In the genomic region with DNA sequence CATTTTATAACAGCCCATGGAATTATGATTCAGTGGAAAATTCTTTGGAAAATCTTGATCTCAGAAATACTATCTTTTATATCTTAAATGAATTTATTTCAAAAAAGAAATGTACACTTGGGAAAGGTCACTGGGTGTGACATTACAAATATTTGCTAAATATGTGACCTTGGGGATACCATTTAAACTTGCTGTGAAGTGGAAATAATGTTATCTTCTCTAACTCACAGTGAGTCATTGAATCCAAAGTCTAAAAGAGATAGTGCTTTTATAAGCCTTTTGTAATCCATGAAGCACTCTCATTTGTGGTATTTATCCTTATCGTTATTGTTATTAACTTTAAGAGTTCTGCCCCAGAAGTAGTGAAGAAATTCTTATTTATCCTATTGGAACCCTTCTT, we compare ENCODE assay signal across 28 cellular contexts.
"Had no signal": no experiment of that assay in that cellular context is flagged by ENCODE, and none has a peak within 500 bp of the region (broad histone marks: within the 10 kb centered on the region; RNA-seq: fewer than 3 reads in every experiment).

No MANE protein-coding gene starts in this region.

- H3K36me3 ChIP-seq: breast epithelium, Peyer's patch, SJSA1, WERI-Rb-1 had no signal

- DNase-seq: activated CD4-positive, alpha-beta T cell treated with anti-CD3 and anti-CD28 coated beads for 1 hour; activated CD4-positive, alpha-beta T cell treated with anti-CD3 and anti-CD28 coated beads for 48 hours; activated CD4-positive, CD25-positive, alpha-beta regulatory T cell; activated CD8-positive, alpha-beta T cell treated with anti-CD3 and anti-CD28 coated beads for 36 hours; activated effector memory CD4-positive, alpha-beta T cell treated with anti-CD3 and anti-CD28 coated beads, Interleukin-2, amount 50 U/mL, for 16 hours; activated naive CD4-positive, alpha-beta T cell; activated naive CD4-positive, alpha-beta T cell treated with anti-CD3 and anti-CD28 coated beads, Interleukin-2, amount 50 U/mL, for 16 hours; activated naive CD8-positive, alpha-beta T cell treated with anti-CD3 and anti-CD28 coated beads for 36 hours; activated T-cell treated with anti-CD3 and anti-CD28 coated beads, Interleukin-2, amount 50 U/mL, for 1 hour; activated T-cell treated with anti-CD3 and anti-CD28 coated beads, Interleukin-2, amount 50 U/mL, for 72 hours; body of pancreas; NCI-H1105; NCI-H1417 treated with DMSO at 0.1 percent for 48 hours; NCI-H1694 treated with DMSO at 0.1 percent for 48 hours; NCI-H2029; NCI-H510A; NCI-H526; NCI-H748 treated with DMSO at 0.1 percent for 48 hours; NK-92 treated with Interleukin-12 subunit alpha and Interleukin-12 subunit beta, amount 100 ng/mL, for 24 hours; PC-3; Peyer's patch; RPMI8226; SHP77 treated with DMSO at 0.1 percent for 48 hours; T1000; WERI-Rb-1 had no signal

- H3K4me1 ChIP-seq: breast epithelium, Peyer's patch had no signal

- H3K27me3 ChIP-seq: body of pancreas, breast epithelium, Peyer's patch, SJSA1 had no signal

- ATAC-seq: activated CD8-positive, alpha-beta T cell treated with anti-CD3 and anti-CD28 coated beads for 36 hours; activated T-cell treated with anti-CD3 and anti-CD28 coated beads, Interleukin-2, amount 50 U/mL, for 72 hours; activated T-helper 17 cell treated with anti-CD3 and anti-CD28 coated beads, Interleukin-2, amount 50 U/mL, for 72 hours; body of pancreas; PC-3 had no signal

- H3K9me3 ChIP-seq: body of pancreas, breast epithelium, Peyer's patch, SJSA1 had no signal

- H3K4me3 ChIP-seq: body of pancreas, breast epithelium, Peyer's patch, SJSA1 had no signal

- H3K27ac ChIP-seq: body of pancreas, breast epithelium, Peyer's patch, SJSA1, WERI-Rb-1 had no signal
